Comparison of ENCODE assay signal across 10 cellular contexts in the genomic region with DNA sequence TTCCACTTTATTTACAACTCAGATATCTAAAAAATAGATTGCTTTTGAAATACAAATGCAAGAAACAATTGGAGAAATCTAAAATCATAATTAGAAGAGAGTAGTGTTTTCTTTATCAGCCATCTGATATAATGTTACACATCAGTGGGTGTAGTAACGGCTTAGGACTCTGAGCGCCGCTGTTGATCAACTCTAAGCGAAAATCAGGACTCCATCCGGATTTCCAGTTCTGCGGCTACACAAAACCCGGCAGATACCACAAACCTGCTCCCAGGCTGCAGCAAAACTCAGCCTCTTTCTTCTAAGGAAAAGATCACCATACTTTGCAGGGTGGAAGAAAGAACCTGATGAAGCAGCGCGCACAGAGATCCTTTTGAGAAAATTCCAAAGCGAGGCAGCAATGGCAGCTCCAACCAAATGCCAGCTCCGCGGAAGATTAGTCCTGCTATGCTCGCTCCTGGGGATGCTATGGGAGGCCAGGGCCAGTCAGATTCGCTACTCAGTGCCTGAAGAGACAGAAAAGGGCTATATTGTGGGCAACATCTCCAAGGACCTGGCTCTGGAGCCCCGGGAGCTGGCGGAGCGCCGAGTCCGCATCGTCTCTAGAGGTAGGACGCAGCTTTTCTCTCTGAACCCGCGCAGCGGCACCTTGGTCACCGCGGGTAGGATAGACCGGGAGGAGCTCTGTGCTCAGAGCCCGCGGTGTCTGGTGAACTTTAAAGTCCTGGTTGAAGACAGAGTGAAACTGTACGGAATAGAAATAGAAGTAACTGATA. TPM values are rescaled to one million over a fixed set of nuclear protein-coding genes. Genes with fewer than 3 reads are reported as not detected.
DNase-seq lines count a peak whose midpoint lies in the region; ATAC-seq, FAIRE-seq and TF ChIP-seq lines count a peak whose summit lies in the region.
"Had no signal": no experiment of that assay in that cellular context is flagged by ENCODE, and none has a peak within 500 bp of the region (broad histone marks: within the 10 kb centered on the region; RNA-seq: fewer than 3 reads in every experiment).

Gene PCDHGA9, plus strand, starts transcription at position 226 of the 776 bp plus-strand sequence. Its CDS starts 175 bp downstream, at position 401.

- no peaks in the 10 kb centered on the region for H3K4me1 ChIP-seq in mesenchymal stem cell (ENCODE audit: control insufficient read depth, insufficient read depth, low read depth, low read length)
- H3K4me1 ChIP-seq: adrenal gland, HAP-1 had no signal

- H3K18ac ChIP-seq in mesenchymal stem cell (ENCODE audit: low read depth in 1 of 2, low read length in 2 of 2), result no peak within 1 kb of the TSS

- no peak within 1 kb of the TSS for H2AK5ac ChIP-seq in mesenchymal stem cell (ENCODE audit: low read length, severe bottlenecking)

- H2AFZ ChIP-seq in mesenchymal stem cell (ENCODE audit: low read depth, low read length), result no peak within 1 kb of the TSS

- no peak for TF ChIP-seq POLR2A in H54 (IDR thresholded peaks at IDR 0.05; ENCODE audit: low read depth, low read length)

- H4K8ac ChIP-seq in mesenchymal stem cell (ENCODE audit: low read length), result no peak within 1 kb of the TSS

- H3K36me3 ChIP-seq in mesenchymal stem cell (ENCODE audit: control insufficient read depth in 1 of 2, insufficient read depth in 2 of 2, low read depth in 1 of 2, low read length in 2 of 2), result peaks cover 0 to 24% of the 10 kb centered on the region in 2 experiments
- H3K36me3 ChIP-seq: adrenal gland, HAP-1 had no signal

- H3K4me1 Mint-ChIP-seq in MCF 10A (ENCODE audit: insufficient read depth, unreplicated experiment), result no peaks in the 10 kb centered on the region

- no peak within 1 kb of the TSS for H3K23ac ChIP-seq in mesenchymal stem cell (ENCODE audit: low read length in 2 of 2)

- intact Hi-C loops in MCF 10A (cut with micrococcal nuclease), result no loop called here

- no TSS peak for BruUV-seq in MCF 10A (replicated peaks; lab: Mats Ljungman, UMichigan)

- H3K4me2 ChIP-seq in mesenchymal stem cell (ENCODE audit: low read length, poor library complexity, severe bottlenecking), result no peak within 1 kb of the TSS

- CTCF ChIA-PET in MCF 10A (lab: Yijun Ruan, JAX), result interaction anchor here (0.6 to 1.1 kb wide), 5 partner anchors 31 to 211 kb away, joined by 3 to 7 read pairs (median 3); no protein-coding TSS in a partner anchor

- H3K79me1 ChIP-seq in mesenchymal stem cell (replicated peaks; ENCODE audit: low read length, poor library complexity, severe bottlenecking), result peaks cover 13% of the 10 kb centered on the region

- no peak within 1 kb of the TSS for H3K14ac ChIP-seq in mesenchymal stem cell (ENCODE audit: low read length in 2 of 2)

- 94% methylated on average over 30 of the region's 30 CpGs for WGBS in mesenchymal stem cell

- ATAC-seq in GM18873 (IDR thresholded peaks at IDR 0.05; ENCODE audit: low FRiP score, unreplicated experiment) (no peak), HG02885 (IDR thresholded peaks at IDR 0.05; ENCODE audit: poor library complexity, unreplicated experiment) (no peak), GM21717 (IDR thresholded peaks at IDR 0.05; ENCODE audit: unreplicated experiment) (no peak)

- H2BK120ac ChIP-seq in mesenchymal stem cell (ENCODE audit: low read depth, low read length), result no peak within 1 kb of the TSS

- peak within 1 kb of the TSS; percentile 36 for H3K4me3 ChIP-seq in AG10803 (ENCODE audit: low read length)
- H3K4me3 ChIP-seq in mesenchymal stem cell (ENCODE audit: insufficient read depth in 1 of 2, low read depth in 1 of 2, low read length in 2 of 2), result peak within 1 kb of the TSS in 1 of 2 experiments; percentile 75
- H3K4me3 ChIP-seq: HAP-1 had no signal

- DNase-seq in AG10803 (ENCODE audit: low read depth), result peak; percentile 41
- DNase-seq in H54 (ENCODE audit: insufficient read length, low spot score), result peak; percentile 66
- peak; percentile 43 for DNase-seq in MCF 10A (ENCODE audit: unreplicated experiment)
- no peak for DNase-seq in mesenchymal stem cell
- DNase-seq in SIG-M5 treated with dmso at 0.1 percent for 504 hours (lab: John Stamatoyannopoulos, UW; ENCODE audit: unreplicated experiment), result no peak

- H3K27ac ChIP-seq in mesenchymal stem cell (ENCODE audit: low read length, poor library complexity, severe bottlenecking), result no peak within 1 kb of the TSS
- H3K27ac ChIP-seq: adrenal gland had no signal

- H2BK15ac ChIP-seq in mesenchymal stem cell (ENCODE audit: low read depth, poor library complexity, severe bottlenecking), result no peak within 1 kb of the TSS

- TF ChIP-seq CTCF in AG10803 (conservative IDR thresholded peaks at IDR 0.05; ENCODE audit: low read length) (peak; percentile 50), MCF 10A (IDR thresholded peaks at IDR 0.05; ENCODE audit: unreplicated experiment) (no peak)

- POLR2A ChIA-PET in MCF 10A (lab: Yijun Ruan, JAX), result interaction anchor here (1.1 kb wide), 1 partner anchor 122 kb away, joined by 3 read pairs; no protein-coding TSS in a partner anchor

- H3K27ac Mint-ChIP-seq in MCF 10A (ENCODE audit: low read depth, unreplicated experiment), result no peak within 1 kb of the TSS

- H2BK5ac ChIP-seq in mesenchymal stem cell (ENCODE audit: low read depth, low read length, poor library complexity, severe bottlenecking), result no peak within 1 kb of the TSS

- H4K91ac ChIP-seq in mesenchymal stem cell (ENCODE audit: low read length), result no peak within 1 kb of the TSS

- H3K9me3 Mint-ChIP-seq in MCF 10A (ENCODE audit: unreplicated experiment), result peaks cover 31% of the 10 kb centered on the region

- H3K27me3 ChIP-seq in mesenchymal stem cell (ENCODE audit: control insufficient read depth in 1 of 2, insufficient read depth in 1 of 2, low read length in 2 of 2), result no peaks in the 10 kb centered on the region
- H3K27me3 ChIP-seq: adrenal gland had no signal

- no peak within 1 kb of the TSS for H2BK12ac ChIP-seq in mesenchymal stem cell (ENCODE audit: low read length in 2 of 2)

- H3K27me3 Mint-ChIP-seq in MCF 10A (ENCODE audit: insufficient read depth, unreplicated experiment), result no peaks in the 10 kb centered on the region

- peaks cover 5% of the 10 kb centered on the region for H3K36me3 Mint-ChIP-seq in MCF 10A (ENCODE audit: insufficient read depth, unreplicated experiment)

- H3K4ac ChIP-seq in mesenchymal stem cell (ENCODE audit: low read depth in 1 of 2, low read length in 2 of 2), result no peak within 1 kb of the TSS

- peak within 1 kb of the TSS; percentile 53 for H3K9ac ChIP-seq in mesenchymal stem cell (ENCODE audit: low read length)

- H3K4me3 Mint-ChIP-seq in MCF 10A (ENCODE audit: unreplicated experiment), result no peak within 1 kb of the TSS

- peaks cover 54% of the 10 kb centered on the region for H3K9me3 ChIP-seq in mesenchymal stem cell (ENCODE audit: control insufficient read depth, low read length)
- H3K9me3 ChIP-seq: HAP-1 had no signal

- peak; percentile 20 for FAIRE-seq in H54 (lab: Jason Lieb, UNC)

RNA-seq across cellular contexts. Expression of gene PCDHGA9, which starts in this region (rescaled TPM):
- total RNA-seq in MCF 10A (2022), result 0.89 and 1.3 TPM in 2 replicates
- 0.08 TPM for polyA plus RNA-seq in mesenchymal stem cell (2013, experiment 1 of 2)
- polyA plus RNA-seq in mesenchymal stem cell (2013, experiment 2 of 2), result 0.11 TPM

Comparison
In these comparisons a context has a peak if more than half of its experiments do, and no peak if none do; other contexts are left out.
1. DNase-seq: peak in AG10803 (single experiment), H54 (single experiment) and MCF 10A (single experiment); none in mesenchymal stem cell (single experiment) and SIG-M5 treated with dmso at 0.1 percent for 504 hours (single experiment).